Comparison of ENCODE assay signal across 23 cellular contexts in the genomic region with DNA sequence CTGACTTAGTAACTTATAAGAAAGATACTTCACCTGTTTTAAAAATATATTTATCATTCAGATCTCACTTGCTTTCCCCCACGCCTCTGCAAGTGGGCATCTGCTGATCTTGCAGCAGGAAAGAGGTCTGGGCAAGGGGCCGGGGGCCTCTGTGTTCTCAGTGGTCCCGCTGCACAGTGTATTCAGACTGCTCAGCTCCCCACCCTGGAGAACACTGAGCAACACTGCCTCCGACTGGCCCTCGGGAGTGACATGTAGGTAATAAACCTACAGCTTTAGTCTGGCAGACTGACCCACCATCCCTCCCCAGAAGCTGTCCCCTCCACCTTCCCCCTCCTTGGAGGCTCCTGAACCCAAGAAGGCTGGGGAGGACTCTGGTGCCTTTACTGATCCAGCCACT. TPM values are rescaled to one million over a fixed set of nuclear protein-coding genes. Genes with fewer than 3 reads are reported as not detected.
"Had no signal": no experiment of that assay in that cellular context is flagged by ENCODE, and none has a peak within 500 bp of the region (broad histone marks: within the 10 kb centered on the region; RNA-seq: fewer than 3 reads in every experiment).

No MANE protein-coding gene starts in this region.

- H3K9me3 ChIP-seq: colonic mucosa, esophagus squamous epithelium, neutrophil, pancreas, thyroid gland, vagina had no signal

- H3K27ac Mint-ChIP-seq: dendritic cell treated with granulocyte-macrophage colony-stimulating factor and Interleukin-4, amounts not matched to agents 40 ng/mL and 50 ng/mL, for 4 days; natural killer cell; stimulated activated naive CD8-positive, alpha-beta T cell treated with anti-CD3 and anti-CD28 coated beads, Interleukin-15, amount 100 ng/mL, for 72 hours had no signal

- H3K27me3 Mint-ChIP-seq: dendritic cell treated with granulocyte-macrophage colony-stimulating factor and Interleukin-4, amounts not matched to agents 40 ng/mL and 50 ng/mL, for 4 days; stimulated activated naive CD8-positive, alpha-beta T cell treated with anti-CD3 and anti-CD28 coated beads, Interleukin-15, amount 100 ng/mL, for 72 hours had no signal

- H3K4me3 ChIP-seq: colonic mucosa, esophagus squamous epithelium, lower lobe of right lung, pancreas, smooth muscle cell, thyroid gland, vagina had no signal

- H3K36me3 Mint-ChIP-seq: natural killer cell had no signal

- DNase-seq: colonic mucosa; effector CD8-positive, alpha-beta T cell; esophagus squamous epithelium; foreskin melanocyte; hypothalamus; left ventricle myocardium superior; lower lobe of right lung; natural killer cell; pancreas; stimulated activated CD4-positive, alpha-beta T cell treated with anti-CD3 and anti-CD28 coated beads, Interleukin-12 subunit alpha, Interleukin-12 subunit beta, amount 100 ng/mL, for 4 hours; stimulated activated CD4-positive, alpha-beta T cell treated with anti-CD3 and anti-CD28 coated beads, Interleukin-1b, Interleukin-23, amount 100 ng/mL, for 48 hours; stimulated activated CD4-positive, alpha-beta T cell treated with anti-CD3 and anti-CD28 coated beads, Interleukin-4, amount 100 ng/mL, for 1 hour; stimulated activated CD8-positive, alpha-beta memory T cell treated with anti-CD3 and anti-CD28 coated beads, Interleukin-4, amount 100 ng/mL, for 48 hours; stimulated activated naive CD4-positive, alpha-beta T cell; stimulated activated naive CD8-positive, alpha-beta T cell treated with anti-CD3 and anti-CD28 coated beads, Interleukin-15, amount 100 ng/mL, for 72 hours; thyroid gland; trophoblast cell had no signal

- ATAC-seq: left ventricle myocardium superior; lower lobe of right lung; natural killer cell; pancreas; sciatic nerve; stimulated activated naive CD8-positive, alpha-beta T cell treated with anti-CD3 and anti-CD28 coated beads, Interleukin-15, amount 100 ng/mL, for 72 hours had no signal

- H3K27me3 ChIP-seq: colonic mucosa, esophagus squamous epithelium, neutrophil, pancreas, thyroid gland, vagina had no signal

- H3K4me3 Mint-ChIP-seq: dendritic cell treated with granulocyte-macrophage colony-stimulating factor and Interleukin-4, amounts not matched to agents 40 ng/mL and 50 ng/mL, for 4 days; natural killer cell; stimulated activated naive CD8-positive, alpha-beta T cell treated with anti-CD3 and anti-CD28 coated beads, Interleukin-15, amount 100 ng/mL, for 72 hours had no signal

- H3K36me3 ChIP-seq: colonic mucosa, esophagus squamous epithelium, lower lobe of right lung, neutrophil, pancreas, thyroid gland, vagina had no signal

- H3K4me1 Mint-ChIP-seq: natural killer cell; stimulated activated naive CD8-positive, alpha-beta T cell treated with anti-CD3 and anti-CD28 coated beads, Interleukin-15, amount 100 ng/mL, for 72 hours had no signal

- H3K27ac ChIP-seq: colonic mucosa, esophagus squamous epithelium, lower lobe of right lung, neutrophil, pancreas, thyroid gland, vagina had no signal

- H3K4me2 ChIP-seq: smooth muscle cell had no signal

- H3K4me1 ChIP-seq: colonic mucosa, esophagus squamous epithelium, lower lobe of right lung, pancreas, thyroid gland, vagina had no signal

RNA-seq across cellular contexts. Expression of a gene that starts 43.8 kb away (rescaled TPM):
- total RNA-seq: endothelial cell of umbilical vein, natural killer cell, vagina had no signal
